In genomic region chr2:170771049-170771937, GRCh38 we compare ENCODE assay signal across 8 cellular contexts. TPM values are rescaled to one million over a fixed set of nuclear protein-coding genes. Genes with fewer than 3 reads are reported as not detected.
A peak's percentile ranks its signal among the peaks of the same experiment; 100 is the strongest.
DNase-seq lines count a peak whose midpoint lies in the region; ATAC-seq, FAIRE-seq and TF ChIP-seq lines count a peak whose summit lies in the region.

No MANE protein-coding gene starts in this region.

- dilution Hi-C loops in endothelial cell of umbilical vein (cut with MboI; ENCODE audit: extremely low pct_ligation_motif_present, low sequenced_read_pairs) = no loop called here

- ATAC-seq in GM21390 (IDR thresholded peaks at IDR 0.05; ENCODE audit: unreplicated experiment) (peak; percentile 31), activated B cell treated with CpG ODN at 0.5 μM for 24 hours (ENCODE audit: low read depth) (peak; percentile 23), upper lobe of right lung (peak; percentile 45)
- peak; percentile 71 for ATAC-seq in naive thymus-derived CD8-positive, alpha-beta T cell

- peak overlapping the region; percentile 85 for H2AFZ ChIP-seq in endothelial cell of umbilical vein (ENCODE audit: low read depth, low read length)

- H3K4me1 Mint-ChIP-seq in activated B cell treated with CpG ODN at 0.5 μM for 24 hours = peaks cover 14% of the 10 kb centered on the region
- peaks cover 1 to 20% (median 16%) of the 10 kb centered on the region in 4 donors for H3K4me1 Mint-ChIP-seq in naive thymus-derived CD8-positive, alpha-beta T cell

- peak overlapping the region; percentile 74 for H3K4me3 Mint-ChIP-seq in activated B cell treated with CpG ODN at 0.5 μM for 24 hours
- H3K4me3 Mint-ChIP-seq in naive thymus-derived CD8-positive, alpha-beta T cell = peak overlapping the region; percentile 71 to 90 (median 84)

- POLR2A ChIA-PET in activated B cell treated with CpG ODN at 0.5 μM for 24 hours (lab: Charles Lee) = interaction anchor here (1.8 kb wide), 1 partner anchor 158 kb away, joined by 4 read pairs; the partner anchor contains the start of gene GORASP2
- POLR2A ChIA-PET in endothelial cell of umbilical vein (lab: Charles Lee) = no interaction called here
- POLR2A ChIA-PET in naive thymus-derived CD8-positive, alpha-beta T cell (lab: Charles Lee) = interaction anchor here (0.8 kb wide), 1 partner anchor 263 kb away, joined by 4 read pairs; no protein-coding TSS in a partner anchor

- peak; percentile 74 for DNase-seq in DMS53 treated with DMSO at 0.1 percent for 48 hours (lab: John Stamatoyannopoulos, UW; ENCODE audit: unreplicated experiment)
- DNase-seq in HT1080 (ENCODE audit: low read depth) = peak; percentile 28
- no peak for DNase-seq in activated B cell treated with CpG ODN at 0.5 μM for 24 hours
- DNase-seq in endothelial cell of umbilical vein (ENCODE audit: low read depth, low spot score) = no peak
- peak in 2 of 10 donors; percentile 5 to 53 for DNase-seq in naive thymus-derived CD8-positive, alpha-beta T cell
- DNase-seq in upper lobe of right lung = no peak
- DNase-seq in NCI-H1048 (lab: John Stamatoyannopoulos, UW) = no peak

- CTCF ChIA-PET in activated B cell treated with CpG ODN at 0.5 μM for 24 hours (lab: Charles Lee) = interaction anchor here (1.3 to 2.1 kb wide), 2 partner anchors 13 to 42 kb away, joined by 3 to 9 read pairs; no protein-coding TSS in a partner anchor
- CTCF ChIA-PET in endothelial cell of umbilical vein (lab: Charles Lee) = interaction anchor here (0.9 to 1.6 kb wide), 6 partner anchors 15 to 363 kb away, joined by 3 to 4 read pairs (median 3); no protein-coding TSS in a partner anchor

- peaks cover 23% of the 10 kb centered on the region for H3K27me3 Mint-ChIP-seq in activated B cell treated with CpG ODN at 0.5 μM for 24 hours
- peaks cover 0 to 19% (median 6%) of the 10 kb centered on the region in 5 donors for H3K27me3 Mint-ChIP-seq in naive thymus-derived CD8-positive, alpha-beta T cell

- TF ChIP-seq POLR2A in endothelial cell of umbilical vein (IDR thresholded peaks at IDR 0.05; ENCODE audit: low read depth, low read length) = no peak

- H3K4me3 ChIP-seq in endothelial cell of umbilical vein (replicated peaks in 1 of 3; ENCODE audit: insufficient read depth in 1 of 3, low read depth in 1 of 3, low read length in 3 of 3) (peak overlapping the region in 2 of 3 experiments; percentile 29 to 47), upper lobe of right lung (peak overlapping the region; percentile 73)

- no peak for FAIRE-seq in endothelial cell of umbilical vein (lab: Jason Lieb, UNC)

- H3K36me3 ChIP-seq in endothelial cell of umbilical vein (ENCODE audit: control insufficient read depth in 2 of 2, extremely low read depth in 1 of 2, insufficient read depth in 2 of 2, low read length in 2 of 2) (no peaks in the 10 kb centered on the region), upper lobe of right lung (no peaks in the 10 kb centered on the region)

- H3K27ac ChIP-seq in endothelial cell of umbilical vein (ENCODE audit: insufficient read depth, low read depth, low read length) (no peak overlapping the region), upper lobe of right lung (peak overlapping the region; percentile 79)

- H3K4me1 ChIP-seq in endothelial cell of umbilical vein (ENCODE audit: control insufficient read depth, extremely low read depth, insufficient read depth, low read length) = peaks cover 6% of the 10 kb centered on the region
- peaks cover 5% of the 10 kb centered on the region for H3K4me1 ChIP-seq in upper lobe of right lung

- no peaks in the 10 kb centered on the region for H3K9me1 ChIP-seq in endothelial cell of umbilical vein (replicated peaks; ENCODE audit: control insufficient read depth, extremely low read depth, insufficient read depth, low read length)

- TF ChIP-seq CTCF in activated B cell treated with CpG ODN at 0.5 μM for 24 hours (IDR thresholded peaks at IDR 0.05) (no peak), endothelial cell of umbilical vein (IDR thresholded peaks at IDR 0.05; ENCODE audit: extremely low read depth in 1 of 2, insufficient read depth in 1 of 2, low read depth in 1 of 2, low read length in 2 of 2) (no peak), upper lobe of right lung (IDR thresholded peaks at IDR 0.05) (no peak)

- H3K27me3 ChIP-seq in endothelial cell of umbilical vein (ENCODE audit: control insufficient read depth in 2 of 2, insufficient read depth in 2 of 2, low read length in 2 of 2) = peaks cover 18 to 30% of the 10 kb centered on the region in 2 experiments
- H3K27me3 ChIP-seq in upper lobe of right lung = no peaks in the 10 kb centered on the region

- intact Hi-C loops in activated B cell treated with CpG ODN at 0.5 μM for 24 hours (cut with micrococcal nuclease) (loop anchor here (2.0 kb wide), 1 partner anchor 44 kb away; no protein-coding TSS in a partner anchor), endothelial cell of umbilical vein (cut with micrococcal nuclease) (loop anchor here (5.0 kb wide), 1 partner anchor 54 kb away; the partner anchor contains the start of gene SP5), upper lobe of right lung (cut with DNase I) (no loop called here)

- BruUV-seq in endothelial cell of umbilical vein (replicated peaks; lab: Mats Ljungman, UMichigan) = no TSS peak

- no peaks in the 10 kb centered on the region for H3K9me3 Mint-ChIP-seq in activated B cell treated with CpG ODN at 0.5 μM for 24 hours
- H3K9me3 Mint-ChIP-seq in naive thymus-derived CD8-positive, alpha-beta T cell = no peaks in the 10 kb centered on the region

- H3K9me3 ChIP-seq in endothelial cell of umbilical vein (replicated peaks; ENCODE audit: control insufficient read depth, insufficient read depth, low read length) = no peaks in the 10 kb centered on the region
- H3K9me3 ChIP-seq in upper lobe of right lung = no peaks in the 10 kb centered on the region

- H3K79me2 ChIP-seq in endothelial cell of umbilical vein (ENCODE audit: control insufficient read depth, insufficient read depth, low read length) = no peaks in the 10 kb centered on the region

- H3K4me2 ChIP-seq in endothelial cell of umbilical vein (ENCODE audit: insufficient read depth, low read length) = peak overlapping the region; percentile 38

- H3K9ac ChIP-seq in endothelial cell of umbilical vein (replicated peaks; ENCODE audit: extremely low read depth, insufficient read depth, low read length) = no peak overlapping the region

- no peaks in the 10 kb centered on the region for H3K36me3 Mint-ChIP-seq in activated B cell treated with CpG ODN at 0.5 μM for 24 hours (ENCODE audit: low read depth)
- no peaks in the 10 kb centered on the region for H3K36me3 Mint-ChIP-seq in naive thymus-derived CD8-positive, alpha-beta T cell

- no peak overlapping the region for H3K27ac Mint-ChIP-seq in activated B cell treated with CpG ODN at 0.5 μM for 24 hours
- H3K27ac Mint-ChIP-seq in naive thymus-derived CD8-positive, alpha-beta T cell = peak overlapping the region in 8 of 10 donors; percentile 17 to 78 (median 51)

- H4K20me1 ChIP-seq in endothelial cell of umbilical vein (replicated peaks; ENCODE audit: control insufficient read depth, extremely low read depth, insufficient read depth, low read length) = no peaks in the 10 kb centered on the region

RNA-seq across cellular contexts. Expression of gene ERICH2, which starts 1.1 kb away (rescaled TPM):
- total RNA-seq in HT1080 (2014; rRNA removed; shearing (Covaris generic)) = not detected in 2 replicates
- polyA plus RNA-seq in HT1080 (2015; cell fraction: cytosol; rRNA removed) = 0.20 TPM in 1 of 2 replicates, not detected in the other
- polyA plus RNA-seq in HT1080 (2015; cell fraction: nucleus; rRNA removed) = not detected in 2 replicates
- not detected in 2 replicates for total RNA-seq in activated B cell treated with CpG ODN at 0.5 μM for 24 hours
- not detected in 2 replicates for total RNA-seq in endothelial cell of umbilical vein
- not detected in 2 replicates for polyA plus RNA-seq in endothelial cell of umbilical vein
- polyA plus RNA-seq in endothelial cell of umbilical vein (2011; cell fraction: cytosol; rRNA removed) = not detected in 2 replicates
- not detected in 2 replicates for polyA plus RNA-seq in endothelial cell of umbilical vein (2011; cell fraction: nucleus; rRNA removed)
- not detected in 2 replicates for polyA plus RNA-seq in endothelial cell of umbilical vein (2012)
- polyA minus RNA-seq in endothelial cell of umbilical vein = not detected in 2 replicates
- polyA minus RNA-seq in endothelial cell of umbilical vein (2011; cell fraction: cytosol; rRNA and poly(A)+ RNA removed) = not detected
- polyA minus RNA-seq in endothelial cell of umbilical vein (2011; cell fraction: nucleus; rRNA and poly(A)+ RNA removed) = not detected in 2 replicates
- not detected for total RNA-seq in naive thymus-derived CD8-positive, alpha-beta T cell
- not detected for polyA plus RNA-seq in naive thymus-derived CD8-positive, alpha-beta T cell
- 5.6 TPM for total RNA-seq in upper lobe of right lung

RNA-seq across cellular contexts. Expression of gene GAD1, which starts 45.4 kb away (rescaled TPM):
- 2.4 and 3.7 TPM in 2 replicates for total RNA-seq in HT1080 (2014; rRNA removed; shearing (Covaris generic))
- polyA plus RNA-seq in HT1080 (2015; cell fraction: cytosol; rRNA removed) = 2.4 and 3.7 TPM in 2 replicates
- 6.6 and 7.5 TPM in 2 replicates for polyA plus RNA-seq in HT1080 (2015; cell fraction: nucleus; rRNA removed)
- not detected in 2 replicates for total RNA-seq in activated B cell treated with CpG ODN at 0.5 μM for 24 hours
- total RNA-seq in endothelial cell of umbilical vein = 0.60 TPM in 1 of 2 replicates, not detected in the other
- polyA plus RNA-seq in endothelial cell of umbilical vein = 0.62 and 0.64 TPM in 2 replicates
- 0.26 and 0.30 TPM in 2 replicates for polyA plus RNA-seq in endothelial cell of umbilical vein (2011; cell fraction: cytosol; rRNA removed)
- polyA plus RNA-seq in endothelial cell of umbilical vein (2011; cell fraction: nucleus; rRNA removed) = 1.1 and 1.2 TPM in 2 replicates
- polyA plus RNA-seq in endothelial cell of umbilical vein (2012) = 0.09 and 0.19 TPM in 2 replicates
- 0.79 TPM in 1 of 2 replicates, not detected in the other for polyA minus RNA-seq in endothelial cell of umbilical vein
- polyA minus RNA-seq in endothelial cell of umbilical vein (2011; cell fraction: cytosol; rRNA and poly(A)+ RNA removed) = 1.1 TPM
- polyA minus RNA-seq in endothelial cell of umbilical vein (2011; cell fraction: nucleus; rRNA and poly(A)+ RNA removed) = 0.19 and 0.48 TPM in 2 replicates
- not detected for total RNA-seq in naive thymus-derived CD8-positive, alpha-beta T cell
- not detected for polyA plus RNA-seq in naive thymus-derived CD8-positive, alpha-beta T cell
- not detected for total RNA-seq in upper lobe of right lung

RNA-seq across cellular contexts. Expression of gene SP5, which starts 56.2 kb away (rescaled TPM):
- total RNA-seq in HT1080 (2014; rRNA removed; shearing (Covaris generic)) = not detected in 2 replicates
- polyA plus RNA-seq in HT1080 (2015; cell fraction: cytosol; rRNA removed) = not detected in 2 replicates
- not detected in 2 replicates for polyA plus RNA-seq in HT1080 (2015; cell fraction: nucleus; rRNA removed)
- not detected in 2 replicates for total RNA-seq in activated B cell treated with CpG ODN at 0.5 μM for 24 hours
- not detected in 2 replicates for total RNA-seq in endothelial cell of umbilical vein
- not detected in 2 replicates for polyA plus RNA-seq in endothelial cell of umbilical vein
- not detected in 2 replicates for polyA plus RNA-seq in endothelial cell of umbilical vein (2011; cell fraction: cytosol; rRNA removed)
- not detected in 2 replicates for polyA plus RNA-seq in endothelial cell of umbilical vein (2011; cell fraction: nucleus; rRNA removed)
- not detected in 2 replicates for polyA plus RNA-seq in endothelial cell of umbilical vein (2012)
- not detected in 2 replicates for polyA minus RNA-seq in endothelial cell of umbilical vein
- polyA minus RNA-seq in endothelial cell of umbilical vein (2011; cell fraction: cytosol; rRNA and poly(A)+ RNA removed) = not detected
- not detected in 2 replicates for polyA minus RNA-seq in endothelial cell of umbilical vein (2011; cell fraction: nucleus; rRNA and poly(A)+ RNA removed)
- total RNA-seq in naive thymus-derived CD8-positive, alpha-beta T cell = not detected
- not detected for polyA plus RNA-seq in naive thymus-derived CD8-positive, alpha-beta T cell
- 2.5 TPM for total RNA-seq in upper lobe of right lung

Comparison
In these comparisons a context has a peak if more than half of its experiments do, and no peak if none do; other contexts are left out.
1. DNase-seq: peak in DMS53 treated with DMSO at 0.1 percent for 48 hours (single experiment) and HT1080 (single experiment); none in activated B cell treated with CpG ODN at 0.5 μM for 24 hours (single experiment), endothelial cell of umbilical vein (single experiment), upper lobe of right lung (single experiment) and NCI-H1048 (single experiment).
2. Peak in every context shown above with its lines, with median percentiles within 50 percentile points of each other: ATAC-seq.